Comparison of ENCODE assay signal across 2 cellular contexts in genomic region chr7:39005461-39005860, GRCh38.
TF ChIP-seq lines count a peak whose summit lies in the region.

No MANE protein-coding gene starts in this region.

TF ChIP-seq in H1, 55 proteins besides CTCF, POLR2A, EP300 and RAD21:
- TF ChIP-seq SIN3A (conservative IDR thresholded peaks at IDR 0.05 in 1 of 2, IDR thresholded peaks at IDR 0.05 in 1 of 2; ENCODE audit: low read depth in 1 of 2, low read length in 2 of 2) (no peak), JUND (IDR thresholded peaks at IDR 0.05; ENCODE audit: low read length) (no peak), SIRT6 (IDR thresholded peaks at IDR 0.05; ENCODE audit: low read length) (no peak)

TF ChIP-seq in neural cell, 6 proteins besides CTCF, POLR2A, EP300 and RAD21:
- TF ChIP-seq REST (IDR thresholded peaks at IDR 0.05; ENCODE audit: borderline replicate concordance) (no peak), SMC3 (conservative IDR thresholded peaks at IDR 0.05; ENCODE audit: poor library complexity) (no peak), MXI1 (conservative IDR thresholded peaks at IDR 0.05; ENCODE audit: poor library complexity, severe bottlenecking) (no peak), POLR2AphosphoS5 (IDR thresholded peaks at IDR 0.05) (no peak), EZH2 (IDR thresholded peaks at IDR 0.05; ENCODE audit: borderline replicate concordance, insufficient read depth, low read length, poor library complexity, severe bottlenecking) (no peak), TAF1 (IDR thresholded peaks at IDR 0.05; ENCODE audit: low read depth) (no peak)
